ENCODE assay signal across 8 cellular contexts in the genomic region with DNA sequence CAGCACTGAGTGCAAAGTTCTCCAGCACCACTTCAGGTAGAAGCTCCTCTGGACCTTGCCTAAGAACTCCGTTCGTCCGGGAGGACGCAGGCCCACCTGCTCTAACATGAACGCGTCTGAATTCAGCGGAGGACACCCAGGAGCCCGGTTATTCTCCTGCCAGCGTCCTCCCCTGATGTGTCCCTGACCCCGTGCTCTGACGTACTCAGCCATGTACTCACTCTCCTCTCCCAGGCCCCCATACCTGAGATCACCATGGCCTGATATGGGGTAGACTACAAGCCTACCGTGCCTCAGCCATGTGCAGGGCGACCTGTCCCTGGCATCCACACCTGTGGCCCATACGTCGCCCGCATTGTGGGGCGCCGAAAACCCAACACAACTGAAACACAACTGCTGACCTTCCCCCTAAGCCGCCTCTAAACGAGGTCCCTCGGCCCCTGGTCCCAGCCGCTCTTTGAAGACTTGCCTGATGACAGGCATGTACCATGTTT. TPM values are rescaled to one million over a fixed set of nuclear protein-coding genes. Genes with fewer than 3 reads are reported as not detected.
A peak's percentile ranks its signal among the peaks of the same experiment; 100 is the strongest.
DNase-seq lines count a peak whose midpoint lies in the region; ATAC-seq, FAIRE-seq and TF ChIP-seq lines count a peak whose summit lies in the region.

No MANE protein-coding gene starts in this region.

- H3K36me3 ChIP-seq in mesodermal cell (ENCODE audit: control insufficient read depth, insufficient read depth, low read length) (peaks cover 4% of the 10 kb centered on the region), vagina (no peaks in the 10 kb centered on the region)

- no peak for TF ChIP-seq CTCF in NB4 (IDR thresholded peaks at IDR 0.05; ENCODE audit: low read depth, low read length)
- no peak for TF ChIP-seq CTCF in chondrocyte (IDR thresholded peaks at IDR 0.05)
- no peak for TF ChIP-seq CTCF in vagina (IDR thresholded peaks at IDR 0.05)

- H3K27me3 ChIP-seq in vagina = no peaks in the 10 kb centered on the region

- intact Hi-C loops in vagina (cut with DNase I) = no loop called here

- no peak for FAIRE-seq in RCC 7860 (lab: Jason Lieb, UNC)

- H3K4me1 Mint-ChIP-seq in chondrocyte (ENCODE audit: low read depth) = peaks cover 34% of the 10 kb centered on the region

- peaks cover 4% of the 10 kb centered on the region for H3K4me1 ChIP-seq in mesodermal cell (ENCODE audit: control insufficient read depth, insufficient read depth, low read length, poor library complexity, severe bottlenecking)
- peaks cover 25% of the 10 kb centered on the region for H3K4me1 ChIP-seq in vagina

- TF ChIP-seq POLR2A in NB4 (IDR thresholded peaks at IDR 0.05; ENCODE audit: extremely low read depth, insufficient read length) = no peak
- no peak for TF ChIP-seq POLR2A in vagina (IDR thresholded peaks at IDR 0.05)

- H3K4me3 Mint-ChIP-seq in chondrocyte (ENCODE audit: unreplicated experiment) = peak overlapping the region; percentile 90

- ATAC-seq in GM18873 (IDR thresholded peaks at IDR 0.05; ENCODE audit: low FRiP score, unreplicated experiment) (peak; percentile 12), GM21447 (IDR thresholded peaks at IDR 0.05; ENCODE audit: unreplicated experiment) (no peak)

- H3K9me3 ChIP-seq in mesodermal cell (ENCODE audit: control insufficient read depth, low read length) (no peaks in the 10 kb centered on the region), vagina (no peaks in the 10 kb centered on the region)

- H3K27ac Mint-ChIP-seq in chondrocyte (ENCODE audit: unreplicated experiment) = peak overlapping the region; percentile 92

- no peaks in the 10 kb centered on the region for H3K9me3 Mint-ChIP-seq in chondrocyte (ENCODE audit: low read depth)

- WGBS in mesodermal cell (ENCODE audit: insufficient coverage in 2 of 2), 2 experiments = 24 to 31% methylated on average over 20 of the region's 22 CpGs

- peak overlapping the region; percentile 69 for H3K4me3 ChIP-seq in NB4 (ENCODE audit: low read depth, low read length)
- peak overlapping the region; percentile 84 for H3K4me3 ChIP-seq in mesodermal cell (ENCODE audit: extremely low read depth, insufficient read depth, low read length, poor library complexity, severe bottlenecking)
- H3K4me3 ChIP-seq in vagina = peak overlapping the region; percentile 63 to 84

- H3K27me3 Mint-ChIP-seq in chondrocyte (ENCODE audit: low read depth) = no peaks in the 10 kb centered on the region

- H3K36me3 Mint-ChIP-seq in chondrocyte (ENCODE audit: low read depth) = peaks cover 2% of the 10 kb centered on the region

- H3K27ac ChIP-seq in mesodermal cell (ENCODE audit: low read depth, low read length, severe bottlenecking) (peak overlapping the region; percentile 89), vagina (peak overlapping the region; percentile 82)

- DNase-seq in NB4 (ENCODE audit: low read depth) (no peak), chondrocyte (ENCODE audit: low spot score) (no peak), vagina (ENCODE audit: extremely low spot score in 2 of 2) (no peak), RCC 7860 (ENCODE audit: low spot score) (no peak), epidermal melanocyte (ENCODE audit: insufficient read length, low spot score) (no peak)

RNA-seq across cellular contexts. Expression of a gene that starts 0.7 kb away (rescaled TPM):
- 10.2 to 11.1 TPM (median 10.7 TPM) in 3 replicates for total RNA-seq in chondrocyte
- 10.5 TPM for polyA plus RNA-seq in mesodermal cell (2013, experiment 1 of 2)
- polyA plus RNA-seq in mesodermal cell (2013, experiment 2 of 2) = 6.7 TPM
- total RNA-seq in vagina = 16.7 TPM

RNA-seq across cellular contexts. Expression of a gene that starts 12.2 kb away (rescaled TPM):
- total RNA-seq in chondrocyte (not detected in 3 replicates), vagina (0.98 TPM)
- not detected for polyA plus RNA-seq in mesodermal cell (2013, experiment 1 of 2)
- not detected for polyA plus RNA-seq in mesodermal cell (2013, experiment 2 of 2)

RNA-seq across cellular contexts. Expression of a gene that starts 20.6 kb away (rescaled TPM):
- 624 to 792 TPM (median 634 TPM) in 3 replicates for total RNA-seq in chondrocyte
- polyA plus RNA-seq in mesodermal cell (2013, experiment 1 of 2) = 1,713 TPM
- 1,539 TPM for polyA plus RNA-seq in mesodermal cell (2013, experiment 2 of 2)
- total RNA-seq in vagina = 1,974 TPM

RNA-seq across cellular contexts. Expression of a gene that starts 26.9 kb away (rescaled TPM):
- total RNA-seq in chondrocyte (2.0 to 3.5 TPM (median 2.5 TPM) in 3 replicates), vagina (1.2 TPM)
- polyA plus RNA-seq in mesodermal cell (2013, experiment 1 of 2) = 2.8 TPM
- polyA plus RNA-seq in mesodermal cell (2013, experiment 2 of 2) = 2.1 TPM

RNA-seq across cellular contexts. Expression of a gene that starts 32.2 kb away (rescaled TPM):
- total RNA-seq in chondrocyte (1.5 to 1.8 TPM (median 1.6 TPM) in 3 replicates), vagina (5.2 TPM)
- 1.6 TPM for polyA plus RNA-seq in mesodermal cell (2013, experiment 1 of 2)
- 1.7 TPM for polyA plus RNA-seq in mesodermal cell (2013, experiment 2 of 2)
